In the genomic region with DNA sequence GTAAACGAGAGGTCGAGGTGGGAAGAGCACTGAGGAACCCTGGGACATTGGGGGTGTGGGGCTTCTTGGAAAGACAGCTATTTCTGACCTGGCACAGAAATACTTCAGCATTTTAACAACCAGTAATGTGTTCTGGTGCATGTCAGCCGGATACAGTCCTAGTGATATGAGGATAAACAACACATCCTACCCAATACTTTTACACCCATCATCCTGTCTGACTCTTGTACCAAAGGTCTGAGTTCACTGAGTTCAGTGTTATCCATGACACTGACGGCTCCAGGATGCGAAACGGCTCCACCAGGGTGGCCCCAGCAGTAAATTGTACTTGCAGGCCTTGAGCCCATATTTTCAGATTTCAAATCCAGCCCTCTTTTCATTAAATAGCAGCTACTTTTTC, we compare ENCODE assay signal across 22 cellular contexts.
DNase-seq lines count a peak whose midpoint lies in the region; ATAC-seq and TF ChIP-seq lines count a peak whose summit lies in the region.
"Had no signal": no experiment of that assay in that cellular context is flagged by ENCODE, and none has a peak within 500 bp of the region (broad histone marks: within the 10 kb centered on the region; RNA-seq: fewer than 3 reads in every experiment).

No MANE protein-coding gene starts in this region.

- TF ChIP-seq POLR2A in ovary (IDR thresholded peaks at IDR 0.05): no peak

- TF ChIP-seq EP300 in ovary (IDR thresholded peaks at IDR 0.05): no peak

- peaks cover 4% of the 10 kb centered on the region for H3K4me1 ChIP-seq in ovary (ENCODE audit: insufficient read depth)

- no peaks in the 10 kb centered on the region for H3K27me3 ChIP-seq in ovary

- H3K4me1 Mint-ChIP-seq in WTC11 (peaks cover 52% of the 10 kb centered on the region), mesothelial cell of epicardium (peaks cover 48% of the 10 kb centered on the region), type B pancreatic cell (ENCODE audit: unreplicated experiment) (peaks cover 34% of the 10 kb centered on the region)
- H3K4me1 Mint-ChIP-seq: CD4-positive, alpha-beta memory T cell had no signal

- H3K36me3 Mint-ChIP-seq in WTC11 (peaks cover 9% of the 10 kb centered on the region; the same call in 1 of the 2 replicates), mesothelial cell of epicardium (no peaks in the 10 kb centered on the region), type B pancreatic cell (no peaks in the 10 kb centered on the region)
- H3K36me3 Mint-ChIP-seq: CD4-positive, alpha-beta memory T cell had no signal

- WGBS in ovary, 3 donors: 65 to 77% (median 69%) methylated on average over 6 of the region's 6 CpGs

- no peak for ATAC-seq in WTC11
- ATAC-seq: HCT116, K562 had no signal

- no peak overlapping the region for H3K4me3 Mint-ChIP-seq in WTC11
- H3K4me3 Mint-ChIP-seq in mesothelial cell of epicardium: no peak overlapping the region
- H3K4me3 Mint-ChIP-seq in type B pancreatic cell: peak overlapping the region; percentile 4
- H3K4me3 Mint-ChIP-seq: CD4-positive, alpha-beta memory T cell; GM23338 had no signal

- peaks cover 12% of the 10 kb centered on the region for H3K9me3 Mint-ChIP-seq in WTC11
- no peaks in the 10 kb centered on the region for H3K9me3 Mint-ChIP-seq in mesothelial cell of epicardium
- no peaks in the 10 kb centered on the region for H3K9me3 Mint-ChIP-seq in type B pancreatic cell

- H3K9me3 ChIP-seq in ovary: no peaks in the 10 kb centered on the region

- H3K36me3 ChIP-seq in ovary: no peaks in the 10 kb centered on the region

- no peak overlapping the region for H3K4me3 ChIP-seq in ovary
- H3K4me3 ChIP-seq: GM23338, K562 had no signal

- no peaks in the 10 kb centered on the region for H3K27me3 Mint-ChIP-seq in WTC11 (ENCODE audit: low read depth)
- H3K27me3 Mint-ChIP-seq in mesothelial cell of epicardium (ENCODE audit: low read depth): no peaks in the 10 kb centered on the region
- H3K27me3 Mint-ChIP-seq in type B pancreatic cell: no peaks in the 10 kb centered on the region

- intact Hi-C loops in ovary (cut with DNase I): no loop called here

- CTCF ChIA-PET in WTC11 (lab: Charles Lee): interaction anchor here (1.3 kb wide), 1 partner anchor 340 kb away, joined by 4 read pairs; no protein-coding TSS in a partner anchor

- no peak for DNase-seq in WTC11 (ENCODE audit: low spot score)
- DNase-seq in islet precursor cell: peak; percentile 27
- DNase-seq in mesothelial cell of epicardium (ENCODE audit: low spot score in 2 of 2, unreplicated experiment in 2 of 2): no peak
- no peak for DNase-seq in type B pancreatic cell (ENCODE audit: extremely low spot score, unreplicated experiment)
- no peak for DNase-seq in ovary
- DNase-seq in NCI-H2029 (lab: John Stamatoyannopoulos, UW): no peak
- DNase-seq in NCI-H82 treated with DMSO at 0.1 percent for 48 hours (lab: John Stamatoyannopoulos, UW; ENCODE audit: unreplicated experiment): no peak
- DNase-seq: C1 segment of cervical spinal cord; CD4-positive, alpha-beta memory T cell; COR-L47; Kasumi-1; MV-4-11; NCI-H1105; NCI-H1436 treated with DMSO at 0.1 percent for 48 hours; NCI-H187 treated with DMSO at 0.1 percent for 48 hours; NCI-H2107; NCI-H526 treated with DMSO at 0.1 percent for 48 hours; SHP77 treated with DMSO at 0.1 percent for 48 hours had no signal

- peak overlapping the region; percentile 28; the same call in 1 of the 2 replicates for H3K27ac Mint-ChIP-seq in WTC11
- peak overlapping the region; percentile 21 for H3K27ac Mint-ChIP-seq in mesothelial cell of epicardium
- no peak overlapping the region for H3K27ac Mint-ChIP-seq in type B pancreatic cell
- H3K27ac Mint-ChIP-seq: CD4-positive, alpha-beta memory T cell; GM23338 had no signal

- no peak overlapping the region for H3K27ac ChIP-seq in ovary
- H3K27ac ChIP-seq: RWPE1 had no signal

- POLR2A ChIA-PET in WTC11 (lab: Charles Lee): no interaction called here

- TF ChIP-seq CTCF in WTC11 (IDR thresholded peaks at IDR 0.05): no peak
- TF ChIP-seq CTCF in mesothelial cell of epicardium (IDR thresholded peaks at IDR 0.05; ENCODE audit: unreplicated experiment): no peak
- no peak for TF ChIP-seq CTCF in type B pancreatic cell (conservative IDR thresholded peaks at IDR 0.05)
- TF ChIP-seq CTCF in ovary (IDR thresholded peaks at IDR 0.05): no peak

TF ChIP-seq in WTC11, 78 proteins besides CTCF, POLR2A, EP300 and RAD21:
- TF ChIP-seq, protein P1, sequence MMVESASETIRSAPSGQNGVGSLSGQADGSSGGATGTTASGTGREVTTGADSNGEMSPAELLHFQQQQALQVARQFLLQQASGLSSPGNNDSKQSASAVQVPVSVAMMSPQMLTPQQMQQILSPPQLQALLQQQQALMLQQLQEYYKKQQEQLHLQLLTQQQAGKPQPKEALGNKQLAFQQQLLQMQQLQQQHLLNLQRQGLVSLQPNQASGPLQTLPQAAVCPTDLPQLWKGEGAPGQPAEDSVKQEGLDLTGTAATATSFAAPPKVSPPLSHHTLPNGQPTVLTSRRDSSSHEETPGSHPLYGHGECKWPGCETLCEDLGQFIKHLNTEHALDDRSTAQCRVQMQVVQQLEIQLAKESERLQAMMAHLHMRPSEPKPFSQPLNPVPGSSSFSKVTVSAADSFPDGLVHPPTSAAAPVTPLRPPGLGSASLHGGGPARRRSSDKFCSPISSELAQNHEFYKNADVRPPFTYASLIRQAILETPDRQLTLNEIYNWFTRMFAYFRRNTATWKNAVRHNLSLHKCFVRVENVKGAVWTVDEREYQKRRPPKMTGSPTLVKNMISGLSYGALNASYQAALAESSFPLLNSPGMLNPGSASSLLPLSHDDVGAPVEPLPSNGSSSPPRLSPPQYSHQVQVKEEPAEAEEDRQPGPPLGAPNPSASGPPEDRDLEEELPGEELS (CRISPR knock-in tag; IDR thresholded peaks at IDR 0.05): no peak
- TF ChIP-seq ELF4 (CRISPR knock-in tag; IDR thresholded peaks at IDR 0.05; ENCODE audit: low read depth) (no peak), SMAD4 (CRISPR knock-in tag; IDR thresholded peaks at IDR 0.05) (no peak), JAZF1 (CRISPR knock-in tag; IDR thresholded peaks at IDR 0.05) (no peak), SMAD3 (CRISPR knock-in tag; IDR thresholded peaks at IDR 0.05; ENCODE audit: borderline replicate concordance) (no peak), ZNF396 (CRISPR knock-in tag; IDR thresholded peaks at IDR 0.05; ENCODE audit: borderline replicate concordance) (no peak), KAT7 (CRISPR knock-in tag; IDR thresholded peaks at IDR 0.05; ENCODE audit: borderline replicate concordance) (no peak), NFYB (CRISPR knock-in tag; conservative IDR thresholded peaks at IDR 0.05; ENCODE audit: low read depth) (no peak)
- TF ChIP-seq, protein P2, sequence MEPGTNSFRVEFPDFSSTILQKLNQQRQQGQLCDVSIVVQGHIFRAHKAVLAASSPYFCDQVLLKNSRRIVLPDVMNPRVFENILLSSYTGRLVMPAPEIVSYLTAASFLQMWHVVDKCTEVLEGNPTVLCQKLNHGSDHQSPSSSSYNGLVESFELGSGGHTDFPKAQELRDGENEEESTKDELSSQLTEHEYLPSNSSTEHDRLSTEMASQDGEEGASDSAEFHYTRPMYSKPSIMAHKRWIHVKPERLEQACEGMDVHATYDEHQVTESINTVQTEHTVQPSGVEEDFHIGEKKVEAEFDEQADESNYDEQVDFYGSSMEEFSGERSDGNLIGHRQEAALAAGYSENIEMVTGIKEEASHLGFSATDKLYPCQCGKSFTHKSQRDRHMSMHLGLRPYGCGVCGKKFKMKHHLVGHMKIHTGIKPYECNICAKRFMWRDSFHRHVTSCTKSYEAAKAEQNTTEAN (CRISPR knock-in tag; IDR thresholded peaks at IDR 0.05): no peak
- TF ChIP-seq, protein P3, sequence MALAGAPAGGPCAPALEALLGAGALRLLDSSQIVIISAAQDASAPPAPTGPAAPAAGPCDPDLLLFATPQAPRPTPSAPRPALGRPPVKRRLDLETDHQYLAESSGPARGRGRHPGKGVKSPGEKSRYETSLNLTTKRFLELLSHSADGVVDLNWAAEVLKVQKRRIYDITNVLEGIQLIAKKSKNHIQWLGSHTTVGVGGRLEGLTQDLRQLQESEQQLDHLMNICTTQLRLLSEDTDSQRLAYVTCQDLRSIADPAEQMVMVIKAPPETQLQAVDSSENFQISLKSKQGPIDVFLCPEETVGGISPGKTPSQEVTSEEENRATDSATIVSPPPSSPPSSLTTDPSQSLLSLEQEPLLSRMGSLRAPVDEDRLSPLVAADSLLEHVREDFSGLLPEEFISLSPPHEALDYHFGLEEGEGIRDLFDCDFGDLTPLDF (CRISPR knock-in tag; IDR thresholded peaks at IDR 0.05): no peak
